ENCODE assay signal across 8 cellular contexts in genomic region chr5:151164687-151165392, GRCh38. TPM values are rescaled to one million over a fixed set of nuclear protein-coding genes. Genes with fewer than 3 reads are reported as not detected.
DNase-seq lines count a peak whose midpoint lies in the region; ATAC-seq, FAIRE-seq and TF ChIP-seq lines count a peak whose summit lies in the region.

No MANE protein-coding gene starts in this region.

- peaks cover 7% of the 10 kb centered on the region for H3K4me1 Mint-ChIP-seq in activated naive CD4-positive, alpha-beta T cell treated with anti-CD3 and anti-CD28 coated beads, Interleukin-2, amount 10 ng/mL, durations not matched to agents 7 days and 5 days
- no peaks in the 10 kb centered on the region for H3K4me1 Mint-ChIP-seq in glutamatergic neuron (ENCODE audit: low read depth, unreplicated experiment)

- intact Hi-C loops in posterior vena cava (cut with DNase I) = loop anchor here (5.0 kb wide), 2 partner anchors 38 to 113 kb away; no protein-coding TSS in a partner anchor

- peak; percentile 75 for TF ChIP-seq CTCF in glutamatergic neuron (IDR thresholded peaks at IDR 0.05; ENCODE audit: partially characterized antibody, unreplicated experiment)

- DNase-seq in LHCN-M2 (ENCODE audit: low read depth) (peak; percentile 73), SK-MEL-5 (ENCODE audit: low read depth, low spot score) (peak; percentile 81), glutamatergic neuron (peak; percentile 80), posterior vena cava (ENCODE audit: low spot score) (peak; percentile 89), KG1 (lab: John Stamatoyannopoulos, UW) (no peak)
- peak; percentile 88 for DNase-seq in activated naive CD4-positive, alpha-beta T cell treated with anti-CD3 and anti-CD28 coated beads, Interleukin-2, amount 10 ng/mL, durations not matched to agents 7 days and 5 days

- no peak overlapping the region for H3K4me3 Mint-ChIP-seq in activated naive CD4-positive, alpha-beta T cell treated with anti-CD3 and anti-CD28 coated beads, Interleukin-2, amount 10 ng/mL, durations not matched to agents 7 days and 5 days
- no peak overlapping the region for H3K4me3 Mint-ChIP-seq in glutamatergic neuron (ENCODE audit: unreplicated experiment)

- no peaks in the 10 kb centered on the region for H3K9me3 Mint-ChIP-seq in activated naive CD4-positive, alpha-beta T cell treated with anti-CD3 and anti-CD28 coated beads, Interleukin-2, amount 10 ng/mL, durations not matched to agents 7 days and 5 days
- no peaks in the 10 kb centered on the region for H3K9me3 Mint-ChIP-seq in glutamatergic neuron (ENCODE audit: unreplicated experiment)

- in situ Hi-C loops in SK-MEL-5 (cut with HindIII; ENCODE audit: low pct_unique_long_range_greater_than_20kb, low sequenced_read_pairs) = no loop called here

- H3K27ac Mint-ChIP-seq in activated naive CD4-positive, alpha-beta T cell treated with anti-CD3 and anti-CD28 coated beads, Interleukin-2, amount 10 ng/mL, durations not matched to agents 7 days and 5 days = no peak overlapping the region
- H3K27ac Mint-ChIP-seq in glutamatergic neuron (ENCODE audit: unreplicated experiment) = no peak overlapping the region

- peak; percentile 75 for ATAC-seq in GM21825 (IDR thresholded peaks at IDR 0.05; ENCODE audit: unreplicated experiment)

- FAIRE-seq in G401.6 (lab: Jason Lieb, UNC) = peak; percentile 81

- H3K36me3 Mint-ChIP-seq in activated naive CD4-positive, alpha-beta T cell treated with anti-CD3 and anti-CD28 coated beads, Interleukin-2, amount 10 ng/mL, durations not matched to agents 7 days and 5 days = no peaks in the 10 kb centered on the region
- no peaks in the 10 kb centered on the region for H3K36me3 Mint-ChIP-seq in glutamatergic neuron (ENCODE audit: unreplicated experiment)

- CTCF ChIA-PET in activated naive CD4-positive, alpha-beta T cell treated with anti-CD3 and anti-CD28 coated beads, Interleukin-2, amount 10 ng/mL, durations not matched to agents 7 days and 5 days (lab: Charles Lee) = interaction anchor here (0.6 to 8.8 kb wide), 38 partner anchors 8 to 747 kb away, joined by 3 to 366 read pairs (median 5); partner anchors contain the start of genes CCDC69, IRGM, RBM22 and SMIM3

- peaks cover 21% of the 10 kb centered on the region for H3K27me3 Mint-ChIP-seq in activated naive CD4-positive, alpha-beta T cell treated with anti-CD3 and anti-CD28 coated beads, Interleukin-2, amount 10 ng/mL, durations not matched to agents 7 days and 5 days
- peaks cover 4% of the 10 kb centered on the region for H3K27me3 Mint-ChIP-seq in glutamatergic neuron (ENCODE audit: unreplicated experiment)

RNA-seq across cellular contexts. Expression of gene ANXA6, which starts 7.3 kb away (rescaled TPM):
- total RNA-seq in LHCN-M2 (2014; rRNA removed) (777 and 795 TPM in 2 replicates), glutamatergic neuron (ENCODE audit: unreplicated experiment) (143 TPM), posterior vena cava (100 to 1,000 TPM; 328 to 430 TPM)
- 870 TPM for polyA plus RNA-seq in LHCN-M2 (2012)
- total RNA-seq in SK-MEL-5 (2014; rRNA removed; shearing (Covaris generic)) = 79.9 and 88.4 TPM in 2 replicates
- polyA plus RNA-seq in SK-MEL-5 (2015; cell fraction: cytosol; rRNA removed) = 44.1 and 58.3 TPM in 2 replicates
- 19.1 and 35.7 TPM in 2 replicates for polyA plus RNA-seq in SK-MEL-5 (2015; cell fraction: nucleus; rRNA removed)

RNA-seq across cellular contexts. Expression of gene CCDC69, which starts 59.1 kb away (rescaled TPM):
- total RNA-seq in LHCN-M2 (2014; rRNA removed) (0.13 and 0.29 TPM in 2 replicates), glutamatergic neuron (ENCODE audit: unreplicated experiment) (2.0 TPM), posterior vena cava (10 to 100 TPM; 70.6 to 72.4 TPM)
- 0.27 TPM for polyA plus RNA-seq in LHCN-M2 (2012)
- 1.1 TPM in 2 replicates for total RNA-seq in SK-MEL-5 (2014; rRNA removed; shearing (Covaris generic))
- 1.7 and 1.9 TPM in 2 replicates for polyA plus RNA-seq in SK-MEL-5 (2015; cell fraction: cytosol; rRNA removed)
- polyA plus RNA-seq in SK-MEL-5 (2015; cell fraction: nucleus; rRNA removed) = 0.42 and 0.72 TPM in 2 replicates

Comparison
In these comparisons a context has a peak if more than half of its experiments do, and no peak if none do; other contexts are left out.
1. RNA of gene CCDC69, which starts 59.1 kb away (total RNA-seq): 70.6 to 72.4 TPM in posterior vena cava; 2.0 TPM in glutamatergic neuron (single experiment), 1.1 TPM in SK-MEL-5 and 0.13 to 0.29 TPM in LHCN-M2; every median in the first group is over 10 times any median in the second.